ENCODE assay signal across 28 cellular contexts in genomic region chr7:25868509-25868908, GRCh38.
"Had no signal": no experiment of that assay in that cellular context is flagged by ENCODE, and none has a peak within 500 bp of the region (broad histone marks: within the 10 kb centered on the region; RNA-seq: fewer than 3 reads in every experiment).

No MANE protein-coding gene starts in this region.

- H3K4me3 Mint-ChIP-seq: stimulated activated effector memory CD8-positive, alpha-beta T cell treated with anti-CD3 and anti-CD28 coated beads, Interleukin-12 subunit alpha, Interleukin-12 subunit beta, amount 100 ng/mL, for 72 hours; stimulated activated memory B cell treated with anti-CD40 and anti-IgM and Interleukin-4, amounts not matched to agents 10 μg/mL and 1 μg/mL and 100 μg/mL, for 72 hours; stimulated activated naive B cell treated with anti-CD40 and anti-IgM and Interleukin-4, amounts not matched to agents 10 μg/mL and 1 μg/mL and 100 μg/mL, for 72 hours; stimulated activated naive CD8-positive, alpha-beta T cell treated with anti-CD3 and anti-CD28 coated beads, Interleukin-15, amount 100 ng/mL, for 72 hours; stimulated activated naive CD8-positive, alpha-beta T cell treated with anti-CD3 and anti-CD28 coated beads, Interleukin-15, Interleukin-2, amounts not matched to agents 100 ng/mL and 50 ng/mL, for 24 hours; type B pancreatic cell had no signal

- H3K4me3 ChIP-seq: stomach, suprapubic skin, testis, thoracic aorta, thyroid gland, tibial artery, tibial nerve, transverse colon, upper lobe of left lung, upper lobe of right lung, uterus, vagina had no signal

- DNase-seq: stimulated activated CD4-positive, alpha-beta T cell treated with anti-CD3 and anti-CD28 coated beads, Interleukin-2, amount 100 ng/mL, for 48 hours; stimulated activated CD4-positive, alpha-beta T cell treated with anti-CD3 and anti-CD28 coated beads, Interleukin-4, amount 100 ng/mL, for 1 hour; stimulated activated CD4-positive, alpha-beta T cell treated with anti-CD3 and anti-CD28 coated beads, Interleukin-4, amount 100 ng/mL, for 24 hours; stimulated activated CD4-positive, alpha-beta T cell treated with anti-CD3 and anti-CD28 coated beads, Interleukin-4, amount 100 ng/mL, for 4 hours; stimulated activated CD8-positive, alpha-beta memory T cell treated with anti-CD3 and anti-CD28 coated beads, Interleukin-4, amount 100 ng/mL, for 48 hours; stimulated activated naive B cell treated with anti-CD40 and anti-IgM and Interleukin-4, amounts not matched to agents 10 μg/mL and 1 μg/mL and 100 μg/mL, for 72 hours; stimulated activated naive CD4-positive, alpha-beta T cell; stimulated activated naive CD4-positive, alpha-beta T cell treated with Interleukin-2 at 50 U/mL for 16 hours; stimulated activated naive CD8-positive, alpha-beta T cell treated with anti-CD3 and anti-CD28 coated beads, Interleukin-15, amount 100 ng/mL, for 72 hours; stimulated activated naive CD8-positive, alpha-beta T cell treated with anti-CD3 and anti-CD28 coated beads, Interleukin-15, Interleukin-2, amounts not matched to agents 100 U/mL and 50 U/mL, for 24 hours; stomach; substantia nigra; testis; thyroid gland; tibial artery; transverse colon; trophoblast cell; upper lobe of left lung; upper lobe of right lung; uterus had no signal

- H3K27me3 ChIP-seq: vagina had no signal

- H3K27ac ChIP-seq: stomach, suprapubic skin, testis, thoracic aorta, thyroid gland, tibial artery, tibial nerve, transverse colon, upper lobe of left lung, upper lobe of right lung, uterus, vagina had no signal

- H3K27ac Mint-ChIP-seq: stimulated activated effector memory CD8-positive, alpha-beta T cell treated with anti-CD3 and anti-CD28 coated beads, Interleukin-12 subunit alpha, Interleukin-12 subunit beta, amount 100 ng/mL, for 72 hours; stimulated activated memory B cell treated with anti-CD40 and anti-IgM and Interleukin-4, amounts not matched to agents 10 μg/mL and 1 μg/mL and 100 μg/mL, for 72 hours; stimulated activated naive B cell treated with anti-CD40 and anti-IgM and Interleukin-4, amounts not matched to agents 10 μg/mL and 1 μg/mL and 100 μg/mL, for 72 hours; stimulated activated naive CD8-positive, alpha-beta T cell treated with anti-CD3 and anti-CD28 coated beads, Interleukin-15, amount 100 ng/mL, for 72 hours; stimulated activated naive CD8-positive, alpha-beta T cell treated with anti-CD3 and anti-CD28 coated beads, Interleukin-15, Interleukin-2, amounts not matched to agents 100 ng/mL and 50 ng/mL, for 24 hours; type B pancreatic cell had no signal

- H3K9me3 Mint-ChIP-seq: stimulated activated effector memory CD8-positive, alpha-beta T cell treated with anti-CD3 and anti-CD28 coated beads, Interleukin-12 subunit alpha, Interleukin-12 subunit beta, amount 100 ng/mL, for 72 hours; stimulated activated memory B cell treated with anti-CD40 and anti-IgM and Interleukin-4, amounts not matched to agents 10 μg/mL and 1 μg/mL and 100 μg/mL, for 72 hours; stimulated activated naive B cell treated with anti-CD40 and anti-IgM and Interleukin-4, amounts not matched to agents 10 μg/mL and 1 μg/mL and 100 μg/mL, for 72 hours; stimulated activated naive CD8-positive, alpha-beta T cell treated with anti-CD3 and anti-CD28 coated beads, Interleukin-15, amount 100 ng/mL, for 72 hours; stimulated activated naive CD8-positive, alpha-beta T cell treated with anti-CD3 and anti-CD28 coated beads, Interleukin-15, Interleukin-2, amounts not matched to agents 100 ng/mL and 50 ng/mL, for 24 hours; type B pancreatic cell had no signal

- H3K4me1 Mint-ChIP-seq: stimulated activated effector memory CD8-positive, alpha-beta T cell treated with anti-CD3 and anti-CD28 coated beads, Interleukin-12 subunit alpha, Interleukin-12 subunit beta, amount 100 ng/mL, for 72 hours; stimulated activated memory B cell treated with anti-CD40 and anti-IgM and Interleukin-4, amounts not matched to agents 10 μg/mL and 1 μg/mL and 100 μg/mL, for 72 hours; stimulated activated naive B cell treated with anti-CD40 and anti-IgM and Interleukin-4, amounts not matched to agents 10 μg/mL and 1 μg/mL and 100 μg/mL, for 72 hours; stimulated activated naive CD8-positive, alpha-beta T cell treated with anti-CD3 and anti-CD28 coated beads, Interleukin-15, amount 100 ng/mL, for 72 hours had no signal

- H3K36me3 Mint-ChIP-seq: stimulated activated memory B cell treated with anti-CD40 and anti-IgM and Interleukin-4, amounts not matched to agents 10 μg/mL and 1 μg/mL and 100 μg/mL, for 72 hours; stimulated activated naive B cell treated with anti-CD40 and anti-IgM and Interleukin-4, amounts not matched to agents 10 μg/mL and 1 μg/mL and 100 μg/mL, for 72 hours; type B pancreatic cell had no signal

- H3K4me1 ChIP-seq: stomach, suprapubic skin, testis, thyroid gland, tibial artery, tibial nerve, transverse colon, upper lobe of left lung, upper lobe of right lung, uterus, vagina had no signal

- H3K9me3 ChIP-seq: suprapubic skin, testis, thoracic aorta, thyroid gland, tibial artery, tibial nerve, transverse colon, upper lobe of right lung, uterus, vagina had no signal

- ATAC-seq: stimulated activated effector memory CD8-positive, alpha-beta T cell treated with anti-CD3 and anti-CD28 coated beads, Interleukin-12 subunit alpha, Interleukin-12 subunit beta, amount 100 ng/mL, for 72 hours; stimulated activated memory B cell treated with anti-CD40 and anti-IgM and Interleukin-4, amounts not matched to agents 10 μg/mL and 1 μg/mL and 100 μg/mL, for 72 hours; stimulated activated naive B cell treated with anti-CD40 and anti-IgM and Interleukin-4, amounts not matched to agents 10 μg/mL and 1 μg/mL and 100 μg/mL, for 72 hours; stimulated activated naive CD8-positive, alpha-beta T cell treated with anti-CD3 and anti-CD28 coated beads, Interleukin-15, amount 100 ng/mL, for 72 hours; stimulated activated naive CD8-positive, alpha-beta T cell treated with anti-CD3 and anti-CD28 coated beads, Interleukin-15, Interleukin-2, amounts not matched to agents 100 U/mL and 50 U/mL, for 24 hours; upper lobe of right lung had no signal

- H3K36me3 ChIP-seq: stomach, suprapubic skin, thoracic aorta, thyroid gland, tibial artery, tibial nerve, transverse colon, upper lobe of left lung, upper lobe of right lung, uterus, vagina had no signal
